ENCODE assay signal across 12 cellular contexts in genomic region chr10:84195044-84195830, GRCh38. TPM values are rescaled to one million over a fixed set of nuclear protein-coding genes. Genes with fewer than 3 reads are reported as not detected.
DNase-seq lines count a peak whose midpoint lies in the region; ATAC-seq and TF ChIP-seq lines count a peak whose summit lies in the region.
"Had no signal": no experiment of that assay in that cellular context is flagged by ENCODE, and none has a peak within 500 bp of the region (broad histone marks: within the 10 kb centered on the region; RNA-seq: fewer than 3 reads in every experiment).

No MANE protein-coding gene starts in this region.

- H3K4me3 ChIP-seq in RWPE2 (ENCODE audit: severe bottlenecking) (peak overlapping the region; percentile 27), iPS-20b (ENCODE audit: low read length) (peak overlapping the region; percentile 78)
- H3K4me3 ChIP-seq: BLaER1 had no signal

- H3K27ac Mint-ChIP-seq in activated CD4-positive, alpha-beta T cell treated with anti-CD3 and anti-CD28 coated beads, Interleukin-2, amount 10 ng/mL, durations not matched to agents 7 days and 5 days: no peak overlapping the region
- H3K27ac Mint-ChIP-seq in stimulated activated naive B cell treated with anti-CD40 and anti-IgM and Interleukin-4, amounts not matched to agents 10 μg/mL and 1 μg/mL and 100 μg/mL, for 72 hours: no peak overlapping the region
- no peak overlapping the region for H3K27ac Mint-ChIP-seq in HFFc6

- peaks cover 14% of the 10 kb centered on the region for H3K4me1 Mint-ChIP-seq in activated CD4-positive, alpha-beta T cell treated with anti-CD3 and anti-CD28 coated beads, Interleukin-2, amount 10 ng/mL, durations not matched to agents 7 days and 5 days
- H3K4me1 Mint-ChIP-seq in stimulated activated naive B cell treated with anti-CD40 and anti-IgM and Interleukin-4, amounts not matched to agents 10 μg/mL and 1 μg/mL and 100 μg/mL, for 72 hours: peaks cover 4 to 5% of the 10 kb centered on the region in 2 donors
- H3K4me1 Mint-ChIP-seq in HFFc6 (ENCODE audit: low read depth): no peaks in the 10 kb centered on the region

- no peak for DNase-seq in activated CD4-positive, alpha-beta T cell treated with anti-CD3 and anti-CD28 coated beads, Interleukin-2, amount 10 ng/mL, durations not matched to agents 7 days and 5 days
- DNase-seq in activated CD4-positive, alpha-beta T cell treated with anti-CD3 and anti-CD28 coated beads for 4 hours: no peak
- DNase-seq in RWPE2 (ENCODE audit: low spot score) (no peak), HFFc6 (no peak), DMS79 (lab: John Stamatoyannopoulos, UW) (no peak)
- no peak for DNase-seq in stimulated activated naive B cell treated with anti-CD40 and anti-IgM and Interleukin-4, amounts not matched to agents 10 μg/mL and 1 μg/mL and 100 μg/mL, for 72 hours
- DNase-seq: KBM-7 had no signal

- H3K4me1 ChIP-seq in RWPE2 (ENCODE audit: insufficient read depth, poor library complexity, severe bottlenecking): no peaks in the 10 kb centered on the region
- H3K4me1 ChIP-seq in iPS-20b (ENCODE audit: insufficient read depth, low read length): no peaks in the 10 kb centered on the region
- H3K4me1 ChIP-seq: BLaER1 had no signal

- H3K9me3 Mint-ChIP-seq in activated CD4-positive, alpha-beta T cell treated with anti-CD3 and anti-CD28 coated beads, Interleukin-2, amount 10 ng/mL, durations not matched to agents 7 days and 5 days: no peaks in the 10 kb centered on the region
- no peaks in the 10 kb centered on the region for H3K9me3 Mint-ChIP-seq in stimulated activated naive B cell treated with anti-CD40 and anti-IgM and Interleukin-4, amounts not matched to agents 10 μg/mL and 1 μg/mL and 100 μg/mL, for 72 hours
- H3K9me3 Mint-ChIP-seq in HFFc6: no peaks in the 10 kb centered on the region

- H3K9me3 ChIP-seq in RWPE2 (ENCODE audit: severe bottlenecking) (no peaks in the 10 kb centered on the region), iPS-20b (ENCODE audit: insufficient read depth, low read depth, low read length) (no peaks in the 10 kb centered on the region)

- no peak for TF ChIP-seq CTCF in RWPE2 (IDR thresholded peaks at IDR 0.05; ENCODE audit: poor library complexity, severe bottlenecking)
- no peak for TF ChIP-seq CTCF in HFFc6 (IDR thresholded peaks at IDR 0.05)

- H3K36me3 ChIP-seq in RWPE2 (ENCODE audit: low read depth) (no peaks in the 10 kb centered on the region), iPS-20b (ENCODE audit: insufficient read depth, low read depth, low read length) (no peaks in the 10 kb centered on the region)
- H3K36me3 ChIP-seq: BLaER1 had no signal

- H3K27ac ChIP-seq in RWPE2 (ENCODE audit: poor library complexity, severe bottlenecking) (no peak overlapping the region), iPS-20b (ENCODE audit: low read length) (no peak overlapping the region)
- H3K27ac ChIP-seq: BLaER1 had no signal

- H3K36me3 Mint-ChIP-seq in activated CD4-positive, alpha-beta T cell treated with anti-CD3 and anti-CD28 coated beads, Interleukin-2, amount 10 ng/mL, durations not matched to agents 7 days and 5 days (ENCODE audit: low read depth): no peaks in the 10 kb centered on the region
- H3K36me3 Mint-ChIP-seq in stimulated activated naive B cell treated with anti-CD40 and anti-IgM and Interleukin-4, amounts not matched to agents 10 μg/mL and 1 μg/mL and 100 μg/mL, for 72 hours: no peaks in the 10 kb centered on the region
- H3K36me3 Mint-ChIP-seq in HFFc6 (ENCODE audit: low read depth): no peaks in the 10 kb centered on the region

- H3K4me3 Mint-ChIP-seq in activated CD4-positive, alpha-beta T cell treated with anti-CD3 and anti-CD28 coated beads, Interleukin-2, amount 10 ng/mL, durations not matched to agents 7 days and 5 days: peak overlapping the region; percentile 20
- H3K4me3 Mint-ChIP-seq in stimulated activated naive B cell treated with anti-CD40 and anti-IgM and Interleukin-4, amounts not matched to agents 10 μg/mL and 1 μg/mL and 100 μg/mL, for 72 hours: peak overlapping the region; percentile 74 to 75
- no peak overlapping the region for H3K4me3 Mint-ChIP-seq in HFFc6

- peaks cover 44% of the 10 kb centered on the region for H3K27me3 Mint-ChIP-seq in activated CD4-positive, alpha-beta T cell treated with anti-CD3 and anti-CD28 coated beads, Interleukin-2, amount 10 ng/mL, durations not matched to agents 7 days and 5 days
- peaks cover 55 to 71% of the 10 kb centered on the region in 2 donors for H3K27me3 Mint-ChIP-seq in stimulated activated naive B cell treated with anti-CD40 and anti-IgM and Interleukin-4, amounts not matched to agents 10 μg/mL and 1 μg/mL and 100 μg/mL, for 72 hours
- H3K27me3 Mint-ChIP-seq in HFFc6 (ENCODE audit: insufficient read depth): peaks cover 38% of the 10 kb centered on the region

- no peak for ATAC-seq in RWPE2 (ENCODE audit: low read depth)
- ATAC-seq in stimulated activated naive B cell treated with anti-CD40 and anti-IgM and Interleukin-4, amounts not matched to agents 10 μg/mL and 1 μg/mL and 100 μg/mL, for 72 hours (replicated peaks): peak in 1 of 2 donors; percentile 7
- no peak for ATAC-seq in GM21515 (IDR thresholded peaks at IDR 0.05; ENCODE audit: unreplicated experiment)

- CTCF ChIA-PET in activated CD4-positive, alpha-beta T cell treated with anti-CD3 and anti-CD28 coated beads, Interleukin-2, amount 10 ng/mL, durations not matched to agents 7 days and 5 days (lab: Charles Lee): interaction anchor here (0.6 to 1.0 kb wide), 3 partner anchors 13 to 47 kb away, joined by 3 to 4 read pairs (median 3); no protein-coding TSS in a partner anchor

- peaks cover 18% of the 10 kb centered on the region for H3K27me3 ChIP-seq in RWPE2 (ENCODE audit: insufficient read depth, poor library complexity, severe bottlenecking)
- peaks cover 73% of the 10 kb centered on the region for H3K27me3 ChIP-seq in iPS-20b (ENCODE audit: insufficient read depth, low read length)

- POLR2A ChIA-PET in activated CD4-positive, alpha-beta T cell treated with anti-CD3 and anti-CD28 coated beads, Interleukin-2, amount 10 ng/mL, durations not matched to agents 7 days and 5 days (lab: Charles Lee): no interaction called here

- H3K9ac ChIP-seq in iPS-20b (ENCODE audit: low read depth, low read length): no peak overlapping the region
- H3K9ac ChIP-seq: BLaER1 had no signal

RNA-seq across cellular contexts. Expression of gene CDHR1, which starts 0.9 kb away (rescaled TPM):
- total RNA-seq in activated CD4-positive, alpha-beta T cell treated with anti-CD3 and anti-CD28 coated beads, Interleukin-2, amount 10 ng/mL, durations not matched to agents 7 days and 5 days: under 1 TPM in 1 of 2 experiments, not detected in 1; 0.07 TPM
- not detected for total RNA-seq in HFFc6 (2021; fragmentation: NEBNext Ultra II Directional; extraction: Animal tissue kit (Norgen Biotek cat#: 25700))

RNA-seq across cellular contexts. Expression of gene GPR15LG, which starts 21.6 kb away (rescaled TPM):
- not detected for total RNA-seq in activated CD4-positive, alpha-beta T cell treated with anti-CD3 and anti-CD28 coated beads, Interleukin-2, amount 10 ng/mL, durations not matched to agents 7 days and 5 days
- total RNA-seq in HFFc6 (2021; fragmentation: NEBNext Ultra II Directional; extraction: Animal tissue kit (Norgen Biotek cat#: 25700)): not detected
- total RNA-seq: lung; T-helper 1 cell treated with Interleukin-12 subunit alpha and Interleukin-12 subunit beta and Interleukin-4 antibody, amounts not matched to agents 30 ng/mL and 1 ng/mL, for 36 hours had no signal

RNA-seq across cellular contexts. Expression of gene LRIT2, which starts 30.1 kb away (rescaled TPM):
- not detected for total RNA-seq in activated CD4-positive, alpha-beta T cell treated with anti-CD3 and anti-CD28 coated beads, Interleukin-2, amount 10 ng/mL, durations not matched to agents 7 days and 5 days
- not detected for total RNA-seq in HFFc6 (2021; fragmentation: NEBNext Ultra II Directional; extraction: Animal tissue kit (Norgen Biotek cat#: 25700))
- total RNA-seq: lung; T-helper 1 cell treated with Interleukin-12 subunit alpha and Interleukin-12 subunit beta and Interleukin-4 antibody, amounts not matched to agents 30 ng/mL and 1 ng/mL, for 36 hours had no signal

RNA-seq across cellular contexts. Expression of gene LRIT1, which starts 46.1 kb away (rescaled TPM):
- total RNA-seq in activated CD4-positive, alpha-beta T cell treated with anti-CD3 and anti-CD28 coated beads, Interleukin-2, amount 10 ng/mL, durations not matched to agents 7 days and 5 days: not detected
- not detected for total RNA-seq in HFFc6 (2021; fragmentation: NEBNext Ultra II Directional; extraction: Animal tissue kit (Norgen Biotek cat#: 25700))
- total RNA-seq: lung; T-helper 1 cell treated with Interleukin-12 subunit alpha and Interleukin-12 subunit beta and Interleukin-4 antibody, amounts not matched to agents 30 ng/mL and 1 ng/mL, for 36 hours had no signal

RNA-seq across cellular contexts. Expression of gene RGR, which starts 49.6 kb away (rescaled TPM):
- total RNA-seq in activated CD4-positive, alpha-beta T cell treated with anti-CD3 and anti-CD28 coated beads, Interleukin-2, amount 10 ng/mL, durations not matched to agents 7 days and 5 days: not detected
- not detected for total RNA-seq in HFFc6 (2021; fragmentation: NEBNext Ultra II Directional; extraction: Animal tissue kit (Norgen Biotek cat#: 25700))
- total RNA-seq: T-helper 1 cell treated with Interleukin-12 subunit alpha and Interleukin-12 subunit beta and Interleukin-4 antibody, amounts not matched to agents 30 ng/mL and 1 ng/mL, for 36 hours had no signal
